In the genomic region with DNA sequence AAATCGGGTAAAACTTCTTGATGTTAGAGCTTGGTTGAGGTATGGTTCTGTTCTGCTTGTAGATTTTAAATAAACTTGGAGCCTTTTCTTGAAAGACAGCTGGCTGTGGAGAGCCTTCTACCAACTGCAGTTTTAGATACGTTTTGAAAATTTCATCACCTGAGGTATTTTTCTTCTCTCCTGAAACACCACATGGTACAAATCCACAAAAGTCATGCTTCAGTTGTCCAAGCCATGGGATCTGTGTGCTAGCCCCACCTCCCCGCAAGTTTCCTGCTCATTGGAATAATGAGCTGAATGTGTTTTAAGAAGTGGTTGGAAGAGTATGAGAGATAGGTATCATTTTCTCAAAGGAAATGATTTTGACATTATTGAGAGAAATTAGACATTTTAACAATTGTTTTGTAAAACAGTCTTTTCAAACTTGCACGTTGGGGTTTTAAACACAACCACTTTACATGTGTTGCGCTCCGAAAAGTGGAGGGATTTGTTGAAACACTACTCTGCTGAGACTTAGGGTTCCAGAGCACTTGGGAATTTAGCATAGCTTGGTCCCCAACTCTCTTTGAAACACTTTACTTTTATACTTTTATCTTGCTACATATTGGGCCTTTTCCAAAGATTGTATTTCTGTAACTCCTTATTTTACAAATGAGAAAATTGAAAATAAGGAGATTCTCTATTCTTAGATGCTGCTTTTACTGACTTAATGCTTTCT, we compare ENCODE assay signal across 1 cellular context.
TF ChIP-seq lines count a peak whose summit lies in the region.

No MANE protein-coding gene starts in this region.

TF ChIP-seq in HCT116, 20 proteins besides CTCF, POLR2A, EP300 and RAD21 (continued from another document):
- TF ChIP-seq, protein P1, sequence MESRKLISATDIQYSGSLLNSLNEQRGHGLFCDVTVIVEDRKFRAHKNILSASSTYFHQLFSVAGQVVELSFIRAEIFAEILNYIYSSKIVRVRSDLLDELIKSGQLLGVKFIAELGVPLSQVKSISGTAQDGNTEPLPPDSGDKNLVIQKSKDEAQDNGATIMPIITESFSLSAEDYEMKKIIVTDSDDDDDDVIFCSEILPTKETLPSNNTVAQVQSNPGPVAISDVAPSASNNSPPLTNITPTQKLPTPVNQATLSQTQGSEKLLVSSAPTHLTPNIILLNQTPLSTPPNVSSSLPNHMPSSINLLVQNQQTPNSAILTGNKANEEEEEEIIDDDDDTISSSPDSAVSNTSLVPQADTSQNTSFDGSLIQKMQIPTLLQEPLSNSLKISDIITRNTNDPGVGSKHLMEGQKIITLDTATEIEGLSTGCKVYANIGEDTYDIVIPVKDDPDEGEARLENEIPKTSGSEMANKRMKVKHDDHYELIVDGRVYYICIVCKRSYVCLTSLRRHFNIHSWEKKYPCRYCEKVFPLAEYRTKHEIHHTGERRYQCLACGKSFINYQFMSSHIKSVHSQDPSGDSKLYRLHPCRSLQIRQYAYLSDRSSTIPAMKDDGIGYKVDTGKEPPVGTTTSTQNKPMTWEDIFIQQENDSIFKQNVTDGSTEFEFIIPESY (IDR thresholded peaks at IDR 0.05; ENCODE audit: extremely low read depth, insufficient replicate concordance, low read length): no peak
- TF ChIP-seq EGR1 (IDR thresholded peaks at IDR 0.05; ENCODE audit: low read depth): no peak
- no peak for TF ChIP-seq CEBPB (IDR thresholded peaks at IDR 0.05; ENCODE audit: low read depth)
- TF ChIP-seq SRF (IDR thresholded peaks at IDR 0.05; ENCODE audit: low read depth): no peak
- no peak for TF ChIP-seq JUND (IDR thresholded peaks at IDR 0.05)
- TF ChIP-seq SIN3A (IDR thresholded peaks at IDR 0.05; ENCODE audit: low read depth): no peak
- no peak for TF ChIP-seq POLR2AphosphoS5 (IDR thresholded peaks at IDR 0.05; ENCODE audit: low read depth, low read length)
- TF ChIP-seq, protein P2, sequence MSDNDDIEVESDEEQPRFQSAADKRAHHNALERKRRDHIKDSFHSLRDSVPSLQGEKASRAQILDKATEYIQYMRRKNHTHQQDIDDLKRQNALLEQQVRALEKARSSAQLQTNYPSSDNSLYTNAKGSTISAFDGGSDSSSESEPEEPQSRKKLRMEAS (IDR thresholded peaks at IDR 0.05): no peak
